In genomic region chr16:15811778-15812750, GRCh38 we compare ENCODE assay signal across 2 cellular contexts.
A peak's percentile ranks its signal among the peaks of the same experiment; 100 is the strongest.
TF ChIP-seq lines count a peak whose summit lies in the region.

No MANE protein-coding gene starts in this region.

TF ChIP-seq in K562, 482 proteins besides CTCF, POLR2A, EP300 and RAD21 (continued from another document):
- TF ChIP-seq KLF1 (tag; IDR thresholded peaks at IDR 0.05) (no peak), L3MBTL2 (IDR thresholded peaks at IDR 0.05) (no peak), GATAD2A (IDR thresholded peaks at IDR 0.05) (no peak), TARDBP (IDR thresholded peaks at IDR 0.05) (no peak), PML (IDR thresholded peaks at IDR 0.05; ENCODE audit: low read length) (no peak), ZNF707 (CRISPR knock-in tag; conservative IDR thresholded peaks at IDR 0.05) (no peak), MEF2D (tag; conservative IDR thresholded peaks at IDR 0.05; ENCODE audit: low read depth) (peak; percentile 77), ZKSCAN3 (CRISPR knock-in tag; IDR thresholded peaks at IDR 0.05) (no peak), ZNF444 (CRISPR knock-in tag; IDR thresholded peaks at IDR 0.05) (no peak), ZNF830 (CRISPR knock-in tag; IDR thresholded peaks at IDR 0.05) (no peak), PCBP1 (IDR thresholded peaks at IDR 0.05; ENCODE audit: low read depth, low read length, poor library complexity, severe bottlenecking) (no peak)

TF ChIP-seq in GM12891, 5 proteins besides CTCF, POLR2A, EP300 and RAD21 (continued from another document):
- TF ChIP-seq TAF1 (IDR thresholded peaks at IDR 0.05; ENCODE audit: low read depth, low read length) (no peak), POU2F2 (IDR thresholded peaks at IDR 0.05; ENCODE audit: low read depth, low read length) (no peak), PAX5 (IDR thresholded peaks at IDR 0.05; ENCODE audit: insufficient read depth, low read length, severe bottlenecking) (no peak), SPI1 (IDR thresholded peaks at IDR 0.05; ENCODE audit: low read depth, low read length) (no peak)
